Comparison of ENCODE assay signal across 22 cellular contexts in genomic region chr2:177588671-177589070, GRCh38.
"Had no signal": no experiment of that assay in that cellular context is flagged by ENCODE, and none has a peak within 500 bp of the region (broad histone marks: within the 10 kb centered on the region; RNA-seq: fewer than 3 reads in every experiment).

No MANE protein-coding gene starts in this region.

- H3K27ac ChIP-seq: colonic mucosa, epithelial cell of prostate, esophagus muscularis mucosa, gastrocnemius medialis, lower lobe of right lung, prostate gland, right atrium auricular region, suprapubic skin had no signal

- H3K9me3 ChIP-seq: colonic mucosa, esophagus muscularis mucosa, gastrocnemius medialis, lower lobe of right lung, prostate gland, right atrium auricular region, suprapubic skin had no signal

- H3K36me3 ChIP-seq: colonic mucosa, esophagus muscularis mucosa, gastrocnemius medialis, lower lobe of right lung, prostate gland, right atrium auricular region, suprapubic skin had no signal

- H3K4me3 ChIP-seq: colonic mucosa, esophagus muscularis mucosa, gastrocnemius medialis, lower lobe of right lung, prostate gland, right atrium auricular region, smooth muscle cell, suprapubic skin had no signal

- H3K4me1 ChIP-seq: colonic mucosa, esophagus muscularis mucosa, lower lobe of right lung, prostate gland, right atrium auricular region, suprapubic skin had no signal

- H3K4me2 ChIP-seq: smooth muscle cell had no signal

- H3K27me3 ChIP-seq: colonic mucosa, esophagus muscularis mucosa, gastrocnemius medialis, right atrium auricular region, suprapubic skin had no signal

- DNase-seq: colonic mucosa; effector CD8-positive, alpha-beta T cell; endodermal cell; gastrocnemius medialis; head of caudate nucleus; left ventricle myocardium superior; lower lobe of right lung; naive thymus-derived CD8-positive, alpha-beta T cell; nephron progenitor cell; nucleus accumbens; stimulated activated CD4-positive, alpha-beta T cell treated with anti-CD3 and anti-CD28 coated beads, Interleukin-12 subunit alpha, Interleukin-12 subunit beta, amount 100 ng/mL, for 4 hours; stimulated activated CD4-positive, alpha-beta T cell treated with anti-CD3 and anti-CD28 coated beads, Interleukin-1b, Interleukin-23, amount 100 ng/mL, for 48 hours; stimulated activated CD4-positive, alpha-beta T cell treated with anti-CD3 and anti-CD28 coated beads, Interleukin-4, amount 100 ng/mL, for 1 hour; stimulated activated CD8-positive, alpha-beta memory T cell treated with anti-CD3 and anti-CD28 coated beads, Interleukin-4, amount 100 ng/mL, for 48 hours; stimulated activated naive CD4-positive, alpha-beta T cell; stimulated activated naive CD8-positive, alpha-beta T cell treated with anti-CD3 and anti-CD28 coated beads, Interleukin-15, amount 100 ng/mL, for 72 hours had no signal
